1 cellular context compared by ENCODE assay signal in the genomic region with DNA sequence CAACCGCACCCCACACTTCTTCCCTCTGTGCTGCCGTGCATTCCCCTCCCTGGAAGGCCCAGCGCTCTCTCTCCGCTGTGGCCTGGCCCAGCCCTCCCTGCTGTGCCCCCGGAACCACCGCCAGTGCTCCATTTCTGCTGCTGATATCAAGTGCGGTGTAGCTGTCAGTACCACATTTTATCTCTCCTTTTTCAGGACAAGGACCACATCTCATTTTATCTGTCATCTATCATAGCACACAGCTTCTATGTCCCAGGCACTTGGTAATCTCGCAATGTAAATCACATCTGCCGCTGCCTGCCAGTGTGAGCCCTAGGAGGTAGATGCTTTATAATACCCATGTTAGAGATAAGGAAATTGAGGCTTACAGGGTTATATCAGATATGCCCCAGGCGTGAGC.
TF ChIP-seq lines count a peak whose summit lies in the region.

No MANE protein-coding gene starts in this region.

TF ChIP-seq in GM23338, 12 proteins besides CTCF, POLR2A, EP300 and RAD21 (continued from another document):
- TF ChIP-seq ZNF462 (CRISPR knock-in tag; IDR thresholded peaks at IDR 0.05) (no peak), POLR2AphosphoS5 (IDR thresholded peaks at IDR 0.05; ENCODE audit: low read depth) (no peak), JUNB (IDR thresholded peaks at IDR 0.05; ENCODE audit: unreplicated experiment) (no peak), STAT1 (IDR thresholded peaks at IDR 0.05; ENCODE audit: unreplicated experiment) (no peak), NANOG (IDR thresholded peaks at IDR 0.05; ENCODE audit: borderline replicate concordance) (no peak), ZNF331 (CRISPR knock-in tag; IDR thresholded peaks at IDR 0.05; ENCODE audit: low read depth) (no peak), EZH2 (IDR thresholded peaks at IDR 0.05; ENCODE audit: low read depth, unreplicated experiment) (no peak)
